In the genomic region with DNA sequence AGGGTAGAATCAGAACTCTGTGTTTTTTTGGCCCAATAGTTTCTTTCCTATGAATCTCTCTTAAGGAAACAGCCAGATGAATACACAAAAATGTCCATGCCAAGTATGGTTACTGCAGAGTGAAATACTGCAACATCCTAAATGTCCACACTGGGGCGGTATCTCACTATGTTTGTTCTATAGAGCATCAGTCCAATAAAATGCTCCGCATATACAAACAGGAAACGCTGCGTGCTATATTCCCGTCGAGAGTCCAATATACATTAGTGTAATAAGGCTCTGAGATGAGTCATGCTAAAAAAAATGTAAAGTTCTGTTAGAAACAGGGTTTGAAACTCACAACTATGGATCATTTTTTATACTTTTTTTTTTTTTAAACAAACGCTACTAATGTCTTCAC, we compare ENCODE assay signal across 8 cellular contexts.
DNase-seq lines count a peak whose midpoint lies in the region; ATAC-seq and TF ChIP-seq lines count a peak whose summit lies in the region.

No MANE protein-coding gene starts in this region.

- no peaks in the 10 kb centered on the region for H3K36me3 Mint-ChIP-seq in activated CD4-positive, alpha-beta T cell treated with anti-CD3 and anti-CD28 coated beads, Interleukin-2, amount 10 ng/mL, durations not matched to agents 24 days and 14 days (ENCODE audit: low read depth)

- DNase-seq in left ventricle myocardium inferior (no peak), Right ventricle myocardium inferior (ENCODE audit: missing footprints) (no peak), NCI-H2029 treated with DMSO at 0.1 percent for 48 hours (lab: John Stamatoyannopoulos, UW) (peak; percentile 1), germinal center (ENCODE audit: low spot score) (peak; percentile 3), spleen (no peak), COR-L47 (lab: John Stamatoyannopoulos, UW) (no peak)
- DNase-seq in activated CD4-positive, alpha-beta T cell treated with anti-CD3 and anti-CD28 coated beads, Interleukin-2, amount 10 ng/mL, durations not matched to agents 24 days and 14 days: peak; percentile 74

- ATAC-seq in Right ventricle myocardium inferior: no peak

- TF ChIP-seq CTCF in left ventricle myocardium inferior (IDR thresholded peaks at IDR 0.05; ENCODE audit: borderline replicate concordance) (peak; percentile 58), HEK293 (tag by site-specific recombination; IDR thresholded peaks at IDR 0.05) (peak; percentile 53; the same call in 1 of the 2 replicates), spleen (IDR thresholded peaks at IDR 0.05 in 8 of 11, conservative IDR thresholded peaks at IDR 0.05 in 3 of 11) (peak in 6 of 11 experiments; percentile 14 to 39 (median 28))

- POLR2A ChIA-PET in HEK293 (lab: Yijun Ruan, JAX): no interaction called here

- H3K4me3 ChIP-seq in left ventricle myocardium inferior: no peak overlapping the region
- no peak overlapping the region for H3K4me3 ChIP-seq in HEK293 (ENCODE audit: low read depth, low read length)
- H3K4me3 ChIP-seq in spleen: no peak overlapping the region

- no peaks in the 10 kb centered on the region for H3K4me1 Mint-ChIP-seq in activated CD4-positive, alpha-beta T cell treated with anti-CD3 and anti-CD28 coated beads, Interleukin-2, amount 10 ng/mL, durations not matched to agents 24 days and 14 days

- no peaks in the 10 kb centered on the region for H3K4me1 ChIP-seq in left ventricle myocardium inferior
- no peaks in the 10 kb centered on the region for H3K4me1 ChIP-seq in HEK293 (ENCODE audit: control insufficient read depth, insufficient read depth, low read length)
- no peaks in the 10 kb centered on the region for H3K4me1 ChIP-seq in spleen

- TF ChIP-seq POLR2A in spleen (IDR thresholded peaks at IDR 0.05): no peak

- H3K27me3 ChIP-seq in left ventricle myocardium inferior (ENCODE audit: low read depth): no peaks in the 10 kb centered on the region
- H3K27me3 ChIP-seq in spleen (replicated peaks in 1 of 7): no peaks in the 10 kb centered on the region

- no peak overlapping the region for H3K27ac Mint-ChIP-seq in activated CD4-positive, alpha-beta T cell treated with anti-CD3 and anti-CD28 coated beads, Interleukin-2, amount 10 ng/mL, durations not matched to agents 24 days and 14 days

- no peaks in the 10 kb centered on the region for H3K9me3 Mint-ChIP-seq in activated CD4-positive, alpha-beta T cell treated with anti-CD3 and anti-CD28 coated beads, Interleukin-2, amount 10 ng/mL, durations not matched to agents 24 days and 14 days

- H3K4me3 Mint-ChIP-seq in activated CD4-positive, alpha-beta T cell treated with anti-CD3 and anti-CD28 coated beads, Interleukin-2, amount 10 ng/mL, durations not matched to agents 24 days and 14 days: no peak overlapping the region

- intact Hi-C loops in left ventricle myocardium inferior (cut with micrococcal nuclease): no loop called here
- intact Hi-C loops in Right ventricle myocardium inferior (cut with DNase I): loop anchor here (2.0 kb wide), 1 partner anchor 657 kb away; no protein-coding TSS in a partner anchor
- intact Hi-C loops in activated CD4-positive, alpha-beta T cell treated with anti-CD3 and anti-CD28 coated beads, Interleukin-2, amount 10 ng/mL, durations not matched to agents 24 days and 14 days (cut with micrococcal nuclease): loop anchor here (1.0 to 10.0 kb wide), 2 partner anchors 701 to 839 kb away; no protein-coding TSS in a partner anchor
- intact Hi-C loops in spleen (cut with DNase I; ENCODE audit: low total_unique reads): no loop called here

- 7 to 11% (median 10%) methylated on average over 7 of the region's 7 CpGs for WGBS in spleen, 5 donors

- CTCF ChIA-PET in HEK293 (lab: Yijun Ruan, JAX): interaction anchor here (0.7 to 5.2 kb wide), 9 partner anchors 9 to 712 kb away, joined by 3 to 34 read pairs (median 5); no protein-coding TSS in a partner anchor

- H3K36me3 ChIP-seq in left ventricle myocardium inferior (no peaks in the 10 kb centered on the region), HEK293 (ENCODE audit: control insufficient read depth in 2 of 2, insufficient read depth in 1 of 2, low read length in 2 of 2) (no peaks in the 10 kb centered on the region), spleen (no peaks in the 10 kb centered on the region)

- H3K9me3 ChIP-seq in left ventricle myocardium inferior (replicated peaks) (no peaks in the 10 kb centered on the region), HEK293 (ENCODE audit: control insufficient read depth, insufficient read depth, low read depth, low read length) (no peaks in the 10 kb centered on the region), spleen (no peaks in the 10 kb centered on the region)

- H3K27ac ChIP-seq in left ventricle myocardium inferior (replicated peaks): no peak overlapping the region
- H3K27ac ChIP-seq in HEK293 (ENCODE audit: extremely low read depth, low read depth, low read length): no peak overlapping the region
- H3K27ac ChIP-seq in spleen: no peak overlapping the region

- peaks cover 2% of the 10 kb centered on the region for H3K27me3 Mint-ChIP-seq in activated CD4-positive, alpha-beta T cell treated with anti-CD3 and anti-CD28 coated beads, Interleukin-2, amount 10 ng/mL, durations not matched to agents 24 days and 14 days

TF ChIP-seq in HEK293, 187 proteins besides CTCF, POLR2A, EP300 and RAD21:
- TF ChIP-seq ZBTB1 (tag by site-specific recombination; IDR thresholded peaks at IDR 0.05): no peak
- TF ChIP-seq ZNF112 (tag by site-specific recombination; IDR thresholded peaks at IDR 0.05): no peak
- TF ChIP-seq ZNF660 (tag by site-specific recombination; IDR thresholded peaks at IDR 0.05): 0 out of 2 replicates have a peak, but pooled peaks have one; percentile 61
- TF ChIP-seq ZNF621 (tag by site-specific recombination; IDR thresholded peaks at IDR 0.05): no peak
- peak; percentile 93 for TF ChIP-seq ZNF654 (tag by site-specific recombination; IDR thresholded peaks at IDR 0.05; ENCODE audit: low read depth)
- TF ChIP-seq ZNF555 (tag by site-specific recombination; conservative IDR thresholded peaks at IDR 0.05): no peak
- TF ChIP-seq FEZF1 (tag by site-specific recombination; IDR thresholded peaks at IDR 0.05): no peak
- TF ChIP-seq ZFP37 (tag by site-specific recombination; IDR thresholded peaks at IDR 0.05): no peak
- no peak for TF ChIP-seq ZNF266 (tag by site-specific recombination; IDR thresholded peaks at IDR 0.05; ENCODE audit: low read depth)
- no peak for TF ChIP-seq ZNF624 (tag by site-specific recombination; IDR thresholded peaks at IDR 0.05)
- TF ChIP-seq ZNF223 (tag by site-specific recombination; IDR thresholded peaks at IDR 0.05): no peak
- TF ChIP-seq ZNF561 (tag by site-specific recombination; IDR thresholded peaks at IDR 0.05; ENCODE audit: borderline replicate concordance): 0 out of 2 replicates have a peak, but pooled peaks have one; percentile 26
- no peak for TF ChIP-seq ZNF2 (tag by site-specific recombination; IDR thresholded peaks at IDR 0.05)

Comparison
In these comparisons a context has a peak if more than half of its experiments do, and no peak if none do; other contexts are left out.
1. intact Hi-C loops: an anchor here in Right ventricle myocardium inferior (2.0 kb wide) and activated CD4-positive, alpha-beta T cell treated with anti-CD3 and anti-CD28 coated beads, Interleukin-2, amount 10 ng/mL, durations not matched to agents 24 days and 14 days (1.0 to 10.0 kb wide); none called in left ventricle myocardium inferior and spleen.
2. DNase-seq: peak in NCI-H2029 treated with DMSO at 0.1 percent for 48 hours (single experiment), activated CD4-positive, alpha-beta T cell treated with anti-CD3 and anti-CD28 coated beads, Interleukin-2, amount 10 ng/mL, durations not matched to agents 24 days and 14 days (single experiment) and germinal center (single experiment); none in left ventricle myocardium inferior (single experiment), Right ventricle myocardium inferior (single experiment), spleen (single experiment) and COR-L47 (single experiment).
3. Peak in every context shown above with its lines, with median percentiles within 50 percentile points of each other: CTCF ChIP-seq.